In genomic region chr18:23241833-23242496, GRCh38 we compare ENCODE assay signal across 8 cellular contexts.
DNase-seq lines count a peak whose midpoint lies in the region; ATAC-seq, FAIRE-seq and TF ChIP-seq lines count a peak whose summit lies in the region.
"Not testable (repeated sequence)": the region's sequence is repeated elsewhere in the genome, so short reads cannot be mapped to it uniquely, and the experiment has no call there.

No MANE protein-coding gene starts in this region.

- peak overlapping the region; percentile 38; the same call in 1 of the 2 replicates for H3K9ac ChIP-seq in GM12878 (ENCODE audit: control insufficient read depth, insufficient read depth, low read length)

- BruUV-seq in GM12878 (replicated peaks; lab: Mats Ljungman, UMichigan): TSS peak; percentile 96

- in situ Hi-C loops in GM12878 (cut with MboI): not testable (repeated sequence)

- DNase-seq in COR-L47 (lab: John Stamatoyannopoulos, UW) (peak; percentile 39), NCI-H2196 (lab: John Stamatoyannopoulos, UW; ENCODE audit: unreplicated experiment) (peak; percentile 35), GM12878 (ENCODE audit: low read depth, low spot score) (peak; percentile 91)

- ATAC-seq in GM18858 (IDR thresholded peaks at IDR 0.05; ENCODE audit: unreplicated experiment): peak; percentile 73
- ATAC-seq in GM19455 (IDR thresholded peaks at IDR 0.05; ENCODE audit: unreplicated experiment): peak; percentile 86
- peak; percentile 85 for ATAC-seq in HG02571 (IDR thresholded peaks at IDR 0.05; ENCODE audit: unreplicated experiment)
- ATAC-seq in HG03066 (IDR thresholded peaks at IDR 0.05; ENCODE audit: low read depth, unreplicated experiment): peak; percentile 84
- peak; percentile 85 for ATAC-seq in HG03571 (IDR thresholded peaks at IDR 0.05; ENCODE audit: unreplicated experiment)
- ATAC-seq in GM12878: peak; percentile 84

- peak overlapping the region; percentile 73 for H3K27ac ChIP-seq in GM12878 (ENCODE audit: control insufficient read depth, insufficient read depth)

- POLR2A ChIA-PET in GM12878 (lab: Charles Lee): interaction anchor here (0.6 to 4.8 kb wide), 11 partner anchors 10 to 150 kb away, joined by 3 to 58 read pairs (median 8); partner anchors contain the start of gene CABLES1

- not testable (repeated sequence) for H3K9me3 ChIP-seq in GM12878 (replicated peaks; ENCODE audit: control insufficient read depth, insufficient read depth, low read length)

- H4K20me1 ChIP-seq in GM12878 (ENCODE audit: control insufficient read depth, insufficient read depth): not testable (repeated sequence)

- SMC1A ChIA-PET in GM12878 (lab: Charles Lee; ENCODE audit: uncharacterized antibody, unreplicated experiment): interaction anchor here (0.5 to 3.5 kb wide), 26 partner anchors 10 to 192 kb away, joined by 3 to 21 read pairs (median 4); no protein-coding TSS in a partner anchor

- not testable (repeated sequence) for TF ChIP-seq RAD21 in GM12878 (IDR thresholded peaks at IDR 0.05; ENCODE audit: insufficient read depth, low read depth, low read length)

- H3K4me1 ChIP-seq in GM12878 (ENCODE audit: control insufficient read depth, insufficient read depth, low read length): peaks cover 50% of the 10 kb centered on the region

- CTCF ChIA-PET in GM12878 (lab: Yijun Ruan, JAX): interaction anchor here (0.9 to 6.9 kb wide), 13 partner anchors 10 to 169 kb away, joined by 3 to 51 read pairs (median 5); partner anchors contain the start of gene CABLES1

- FAIRE-seq in GM12878 (lab: Jason Lieb, UNC): peak; percentile 71

- H2AFZ ChIP-seq in GM12878 (ENCODE audit: control insufficient read depth, low read depth, low read length): not testable (repeated sequence)

- intact Hi-C loops in GM12878 (cut with micrococcal nuclease; ENCODE audit: unreplicated experiment): loop anchor here (1.0 kb wide), 3 partner anchors 11 to 114 kb away; no protein-coding TSS in a partner anchor

- 29% methylated on average over 11 of the region's 11 CpGs for WGBS in GM12878 (ENCODE audit: insufficient coverage, insufficient replicate concordance, low lambda C conversion rate, missing lambda C conversion rate)

- H3K4me2 ChIP-seq in GM12878 (ENCODE audit: control insufficient read depth, insufficient read depth): peak overlapping the region; percentile 55; the same call in 1 of the 2 replicates

- TF ChIP-seq POLR2A in GM12878 (IDR thresholded peaks at IDR 0.05; ENCODE audit: low read depth, low read length): peak; percentile 37; the same call in 1 of the 2 replicates

- TF ChIP-seq CTCF in GM12878 (IDR thresholded peaks at IDR 0.05 in 2 of 3, conservative IDR thresholded peaks at IDR 0.05 in 1 of 3; ENCODE audit: control insufficient read depth in 2 of 3, extremely low read depth in 1 of 3, insufficient read depth in 1 of 3, low read depth in 3 of 3, low read length in 3 of 3): not testable (repeated sequence)

- H3K27me3 ChIP-seq in GM12878 (replicated peaks in 1 of 2; ENCODE audit: control insufficient read depth in 2 of 2, insufficient read depth in 2 of 2, low read length in 1 of 2): not testable (repeated sequence)

- H3K36me3 ChIP-seq in GM12878 (ENCODE audit: control insufficient read depth in 2 of 2, insufficient read depth in 2 of 2, low read length in 1 of 2): not testable (repeated sequence)

- peak; percentile 94 to 98 for TF ChIP-seq EP300 in GM12878 (IDR thresholded peaks at IDR 0.05; ENCODE audit: borderline replicate concordance in 1 of 2, control insufficient read depth in 1 of 2, low read depth in 2 of 2, low read length in 2 of 2)

- not testable (repeated sequence) for H3K79me2 ChIP-seq in GM12878 (ENCODE audit: control insufficient read depth, insufficient read depth, low read length)

- H3K4me3 ChIP-seq in GM12878: not testable (repeated sequence)

- RAD21 ChIA-PET in GM12878 (lab: Charles Lee; ENCODE audit: unreplicated experiment): interaction anchor here (0.5 to 4.5 kb wide), 15 partner anchors 13 to 391 kb away, joined by 3 to 52 read pairs (median 6); partner anchors contain the start of gene CABLES1

TF ChIP-seq in GM12878, 131 proteins besides CTCF, POLR2A, EP300 and RAD21 (continues in another document):
- TF ChIP-seq PKNOX1 (IDR thresholded peaks at IDR 0.05): peak; percentile 8; the same call in 1 of the 2 replicates
- peak; percentile 97 for TF ChIP-seq NBN (IDR thresholded peaks at IDR 0.05)
- peak; percentile 41; the same call in 1 of the 2 replicates for TF ChIP-seq GABPA (IDR thresholded peaks at IDR 0.05; ENCODE audit: low read depth)
- TF ChIP-seq BCL11A (IDR thresholded peaks at IDR 0.05; ENCODE audit: low read depth, low read length): peak; percentile 85
- TF ChIP-seq RUNX3 (IDR thresholded peaks at IDR 0.05; ENCODE audit: low read length): peak; percentile 94
- TF ChIP-seq, protein P1, sequence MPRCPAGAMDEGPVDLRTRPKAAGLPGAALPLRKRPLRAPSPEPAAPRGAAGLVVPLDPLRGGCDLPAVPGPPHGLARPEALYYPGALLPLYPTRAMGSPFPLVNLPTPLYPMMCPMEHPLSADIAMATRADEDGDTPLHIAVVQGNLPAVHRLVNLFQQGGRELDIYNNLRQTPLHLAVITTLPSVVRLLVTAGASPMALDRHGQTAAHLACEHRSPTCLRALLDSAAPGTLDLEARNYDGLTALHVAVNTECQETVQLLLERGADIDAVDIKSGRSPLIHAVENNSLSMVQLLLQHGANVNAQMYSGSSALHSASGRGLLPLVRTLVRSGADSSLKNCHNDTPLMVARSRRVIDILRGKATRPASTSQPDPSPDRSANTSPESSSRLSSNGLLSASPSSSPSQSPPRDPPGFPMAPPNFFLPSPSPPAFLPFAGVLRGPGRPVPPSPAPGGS (IDR thresholded peaks at IDR 0.05; ENCODE audit: borderline replicate concordance, insufficient read depth, low read depth, low read length, poor library complexity, severe bottlenecking): peak; percentile 39
- peak; percentile 100 for TF ChIP-seq TCF12 (IDR thresholded peaks at IDR 0.05; ENCODE audit: low read depth, low read length)
- TF ChIP-seq, protein P2, sequence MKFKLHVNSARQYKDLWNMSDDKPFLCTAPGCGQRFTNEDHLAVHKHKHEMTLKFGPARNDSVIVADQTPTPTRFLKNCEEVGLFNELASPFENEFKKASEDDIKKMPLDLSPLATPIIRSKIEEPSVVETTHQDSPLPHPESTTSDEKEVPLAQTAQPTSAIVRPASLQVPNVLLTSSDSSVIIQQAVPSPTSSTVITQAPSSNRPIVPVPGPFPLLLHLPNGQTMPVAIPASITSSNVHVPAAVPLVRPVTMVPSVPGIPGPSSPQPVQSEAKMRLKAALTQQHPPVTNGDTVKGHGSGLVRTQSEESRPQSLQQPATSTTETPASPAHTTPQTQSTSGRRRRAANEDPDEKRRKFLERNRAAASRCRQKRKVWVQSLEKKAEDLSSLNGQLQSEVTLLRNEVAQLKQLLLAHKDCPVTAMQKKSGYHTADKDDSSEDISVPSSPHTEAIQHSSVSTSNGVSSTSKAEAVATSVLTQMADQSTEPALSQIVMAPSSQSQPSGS (IDR thresholded peaks at IDR 0.05; ENCODE audit: low read length): peak; percentile 83
- peak; percentile 85; the same call in 1 of the 2 replicates for TF ChIP-seq ZNF384 (IDR thresholded peaks at IDR 0.05; ENCODE audit: borderline replicate concordance, low read depth, low read length)
- peak; percentile 97 for TF ChIP-seq ZNF687 (IDR thresholded peaks at IDR 0.05)
- TF ChIP-seq MYB (IDR thresholded peaks at IDR 0.05; ENCODE audit: borderline replicate concordance, low read depth, low read length): 0 out of 2 replicates have a peak, but pooled peaks have one; percentile 74
- TF ChIP-seq MEF2B (IDR thresholded peaks at IDR 0.05; ENCODE audit: partially characterized antibody, poor library complexity, severe bottlenecking): peak; percentile 97
- TF ChIP-seq CREM (IDR thresholded peaks at IDR 0.05; ENCODE audit: low read depth): peak; percentile 89; the same call in 1 of the 2 replicates
- TF ChIP-seq SMC3 (IDR thresholded peaks at IDR 0.05; ENCODE audit: borderline replicate concordance, low read length): peak; percentile 14; the same call in 1 of the 2 replicates
- peak; percentile 81 for TF ChIP-seq EED (IDR thresholded peaks at IDR 0.05; ENCODE audit: low read depth)

Comparison
In these comparisons a context has a peak if more than half of its experiments do, and no peak if none do; other contexts are left out.
1. DNase-seq: peak in every context shown above with its lines; median percentile 91 in GM12878; 39 in COR-L47; 35 in NCI-H2196.